ENCODE assay signal across 9 cellular contexts in the genomic region with DNA sequence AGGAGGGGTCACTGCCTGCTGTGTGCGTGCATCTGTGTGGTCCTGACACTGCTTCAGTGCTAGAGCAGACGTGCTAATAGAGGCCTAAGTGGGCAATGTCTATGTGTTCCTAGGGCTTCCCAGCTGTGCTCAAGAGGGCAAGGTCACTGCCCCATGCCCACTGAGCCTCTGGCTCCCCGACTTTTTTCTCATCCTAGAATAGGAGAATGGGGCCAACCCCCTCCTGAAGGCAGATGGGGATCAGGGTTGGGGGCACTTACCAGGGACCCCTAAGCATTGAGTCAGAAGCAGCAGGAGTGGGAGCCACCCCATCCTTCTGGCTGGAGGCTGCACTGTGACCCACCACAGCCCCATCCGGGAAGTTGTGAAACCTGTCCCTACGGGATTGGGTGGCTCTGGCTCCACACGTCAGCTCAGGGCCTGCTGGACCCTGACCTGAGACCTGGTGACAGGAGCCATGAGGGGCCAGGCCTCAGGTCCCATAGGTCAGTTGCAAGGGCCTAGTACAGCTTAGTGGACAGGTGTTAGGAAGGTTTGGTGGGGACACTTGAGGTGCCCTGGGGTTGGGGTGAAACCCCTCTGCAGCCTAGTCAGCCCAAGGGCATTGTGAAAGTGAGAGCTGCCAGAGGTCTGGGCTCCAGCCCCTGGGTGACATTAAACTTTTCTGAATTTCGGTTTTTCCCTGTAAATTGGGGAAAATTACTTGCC. TPM values are rescaled to one million over a fixed set of nuclear protein-coding genes. Genes with fewer than 3 reads are reported as not detected.
DNase-seq lines count a peak whose midpoint lies in the region; ATAC-seq and TF ChIP-seq lines count a peak whose summit lies in the region.
"Not testable (repeated sequence)": the region's sequence is repeated elsewhere in the genome, so short reads cannot be mapped to it uniquely, and the experiment has no call there.
"Had no signal": no experiment of that assay in that cellular context is flagged by ENCODE, and none has a peak within 500 bp of the region (broad histone marks: within the 10 kb centered on the region; RNA-seq: fewer than 3 reads in every experiment).

No MANE protein-coding gene starts in this region.

- not testable (repeated sequence) for H3K27me3 Mint-ChIP-seq in activated naive CD8-positive, alpha-beta T cell

- intact Hi-C loops in Panc1 (cut with micrococcal nuclease; ENCODE audit: unreplicated experiment); right lobe of liver (cut with DNase I); prostate gland (cut with DNase I); upper lobe of right lung (cut with DNase I): not testable (repeated sequence)

- CTCF ChIA-PET in Panc1 (lab: Charles Lee), result not testable (repeated sequence)

- ATAC-seq in GM18505 (IDR thresholded peaks at IDR 0.05; ENCODE audit: unreplicated experiment), result peak; percentile 5
- peak; percentile 1 for ATAC-seq in HG03045 (IDR thresholded peaks at IDR 0.05; ENCODE audit: unreplicated experiment)
- not testable (repeated sequence) for ATAC-seq in Panc1, upper lobe of right lung
- peak; percentile 83 to 89 (median 86) for ATAC-seq in right lobe of liver

- TF ChIP-seq CTCF in Panc1 (IDR thresholded peaks at IDR 0.05); epithelial cell of esophagus (IDR thresholded peaks at IDR 0.05; ENCODE audit: insufficient read depth, low read depth, low read length, missing control alignments); right lobe of liver (IDR thresholded peaks at IDR 0.05); prostate gland (IDR thresholded peaks at IDR 0.05); upper lobe of right lung (IDR thresholded peaks at IDR 0.05): not testable (repeated sequence)

- DNase-seq in Panc1 (ENCODE audit: low read depth, low spot score); epithelial cell of esophagus (ENCODE audit: low read depth); prostate gland (ENCODE audit: low spot score); upper lobe of right lung: not testable (repeated sequence)
- DNase-seq in right lobe of liver, result peak; percentile 70 to 89 (median 88)

- POLR2A ChIA-PET in Panc1 (lab: Charles Lee), result interaction anchor here (0.6 kb wide), 1 partner anchor 80 kb away, joined by 4 read pairs; no protein-coding TSS in a partner anchor

- peak overlapping the region; percentile 95 for H3K27ac Mint-ChIP-seq in activated naive CD8-positive, alpha-beta T cell

- TF ChIP-seq POLR2A in GM18505 (IDR thresholded peaks at IDR 0.05; ENCODE audit: borderline replicate concordance, extremely low read depth, insufficient read depth, insufficient read length); prostate gland (IDR thresholded peaks at IDR 0.05): not testable (repeated sequence)
- peak; percentile 89 for TF ChIP-seq POLR2A in right lobe of liver (IDR thresholded peaks at IDR 0.05)

- peaks cover 29% of the 10 kb centered on the region for H3K4me1 Mint-ChIP-seq in activated naive CD8-positive, alpha-beta T cell (ENCODE audit: low read depth)

- H3K27ac ChIP-seq in Panc1 (ENCODE audit: low read length) (peak overlapping the region; percentile 94), right lobe of liver (peak overlapping the region; percentile 88 to 97 (median 91)), prostate gland (peak overlapping the region; percentile 76 to 77), upper lobe of right lung (peak overlapping the region; percentile 77)

- not testable (repeated sequence) for H3K9me3 Mint-ChIP-seq in activated naive CD8-positive, alpha-beta T cell (ENCODE audit: low read depth)

- H3K27me3 ChIP-seq in Panc1 (ENCODE audit: control insufficient read depth, insufficient read depth, low read length); right lobe of liver; prostate gland (replicated peaks; ENCODE audit: insufficient read depth); upper lobe of right lung: not testable (repeated sequence)

- peak overlapping the region; percentile 94 for H3K4me3 Mint-ChIP-seq in activated naive CD8-positive, alpha-beta T cell

- WGBS in right lobe of liver (ENCODE audit: insufficient coverage, low coverage, low lambda C conversion rate, missing lambda C conversion rate), result 20% methylated on average over 2 of the region's 7 CpGs
- 80% methylated on average over 5 of the region's 7 CpGs for WGBS in prostate gland

- H3K4me1 ChIP-seq in Panc1 (ENCODE audit: control insufficient read depth, insufficient read depth, low read length); prostate gland (replicated peaks): not testable (repeated sequence)
- H3K4me1 ChIP-seq in right lobe of liver (peaks cover 0 to 26% (median 0%) of the 10 kb centered on the region in 4 donors), upper lobe of right lung (peaks cover 19% of the 10 kb centered on the region)

- not testable (repeated sequence) for BruUV-seq in Panc1 (replicated peaks; lab: Mats Ljungman, UMichigan)

- H3K36me3 ChIP-seq in Panc1 (ENCODE audit: control insufficient read depth, insufficient read depth, low read length); prostate gland; upper lobe of right lung: not testable (repeated sequence)
- H3K36me3 ChIP-seq in right lobe of liver, result peaks cover 0 to 13% (median 4%) of the 10 kb centered on the region in 4 donors

- not testable (repeated sequence) for H3K36me3 Mint-ChIP-seq in activated naive CD8-positive, alpha-beta T cell

- H3K4me3 ChIP-seq in Panc1 (ENCODE audit: low read depth in 2 of 2, low read length in 2 of 2) (peak overlapping the region; percentile 82 to 84), epithelial cell of esophagus (ENCODE audit: low read length) (peak overlapping the region; percentile 92), right lobe of liver (peak overlapping the region; percentile 99 to 100 (median 100)), prostate gland (peak overlapping the region; percentile 87 to 95), upper lobe of right lung (peak overlapping the region; percentile 100)

- in situ Hi-C loops in Panc1 (cut with HindIII; ENCODE audit: low pct_unique_long_range_greater_than_20kb, low sequenced_read_pairs), result not testable (repeated sequence)

- H3K9me3 ChIP-seq in Panc1 (ENCODE audit: control insufficient read depth, insufficient read depth, low read depth, low read length); right lobe of liver; prostate gland; upper lobe of right lung: not testable (repeated sequence)

RNA-seq across cellular contexts. Expression of gene MST1, which starts 0.8 kb away (rescaled TPM):
- total RNA-seq in Panc1 (2021; ENCODE audit: unreplicated experiment) (14.0 TPM), right lobe of liver (100 to 1,000 TPM; 321 to 695 (median 632) TPM), prostate gland (10 to 100 TPM; 10.2 to 32.2 TPM), upper lobe of right lung (23.7 TPM)
- polyA plus RNA-seq in Panc1 (2012; ENCODE audit: insufficient read length), result 19.4 TPM

RNA-seq across cellular contexts. Expression of gene RNF123, which starts 0.9 kb away (rescaled TPM):
- total RNA-seq in Panc1 (2021; ENCODE audit: unreplicated experiment) (23.1 TPM), right lobe of liver (10 to 100 TPM; 32.4 to 48.3 (median 39.9) TPM), prostate gland (10 to 100 TPM; 24.9 to 58.3 TPM), upper lobe of right lung (41.4 TPM)
- polyA plus RNA-seq in Panc1 (2012; ENCODE audit: insufficient read length), result 31.2 TPM

RNA-seq across cellular contexts. Expression of gene APEH, which starts 14.3 kb away (rescaled TPM):
- total RNA-seq in Panc1 (2021; ENCODE audit: unreplicated experiment) (131 TPM), right lobe of liver (100 to 1,000 TPM in 2 of 6 experiments, 10 to 100 TPM in 4; 60.9 to 114 (median 90.5) TPM), prostate gland (100 to 1,000 TPM in 1 of 2 donors, 10 to 100 TPM in 1; 84.4 to 116 TPM), upper lobe of right lung (88.5 TPM)
- 169 TPM for polyA plus RNA-seq in Panc1 (2012; ENCODE audit: insufficient read length)

RNA-seq across cellular contexts. Expression of gene AMIGO3, which starts 31.0 kb away (rescaled TPM):
- total RNA-seq in Panc1 (2021; ENCODE audit: unreplicated experiment) (0.72 TPM), right lobe of liver (1 to 10 TPM in 1 of 6 experiments, under 1 TPM in 3, not detected in 2; 0.07 to 2.4 (median 0.64) TPM), prostate gland (10 to 100 TPM in 1 of 2 donors, 1 to 10 TPM in 1; 1.4 to 12.4 TPM), upper lobe of right lung (0.26 TPM)
- polyA plus RNA-seq in Panc1 (2012; ENCODE audit: insufficient read length), result 4.9 TPM
- total RNA-seq: mesenteric fat pad had no signal

RNA-seq across cellular contexts. Expression of gene GMPPB, which starts 35.3 kb away (rescaled TPM):
- total RNA-seq in Panc1 (2021; ENCODE audit: unreplicated experiment) (28.4 TPM), right lobe of liver (10 to 100 TPM; 12.2 to 34.2 (median 25.6) TPM), prostate gland (10 to 100 TPM; 28.8 to 60.1 TPM), upper lobe of right lung (34.8 TPM)
- polyA plus RNA-seq in Panc1 (2012; ENCODE audit: insufficient read length), result 29.6 TPM

Comparison
In these comparisons a context has a peak if more than half of its experiments do, and no peak if none do; other contexts are left out.
1. RNA of gene MST1, which starts 0.8 kb away (total RNA-seq): 321 to 695 TPM in right lobe of liver; 10.2 to 32.2 TPM in prostate gland, 23.7 TPM in upper lobe of right lung (single experiment) and 14.0 TPM in Panc1 (single experiment); every median in the first group is over 4 times any median in the second.
2. Peak in every context shown above with its lines, with median percentiles within 50 percentile points of each other: H3K27ac ChIP-seq and H3K4me3 ChIP-seq.